8 cellular contexts compared by ENCODE assay signal in genomic region chr17:8123695-8124349, GRCh38. TPM values are rescaled to one million over a fixed set of nuclear protein-coding genes. Genes with fewer than 3 reads are reported as not detected.
DNase-seq lines count a peak whose midpoint lies in the region; ATAC-seq and TF ChIP-seq lines count a peak whose summit lies in the region.

HES7 (minus strand) TSS chr17:8124106; CDS start chr17:8124084, 22 bp downstream.

- DNase-seq in BJ (ENCODE audit: low read depth) (no peak), left lung (peak in 1 of 2 donors; percentile 60), upper lobe of right lung (no peak), COR-L47 (lab: John Stamatoyannopoulos, UW) (no peak), SIG-M5 treated with dmso at 0.1 percent for 504 hours (lab: John Stamatoyannopoulos, UW; ENCODE audit: unreplicated experiment) (no peak)
- DNase-seq in activated naive CD4-positive, alpha-beta T cell treated with anti-CD3 and anti-CD28 coated beads, Interleukin-2, amount 50 U/mL, for 72 hours (ENCODE audit: low spot score in 2 of 2), result peak in 1 of 2 donors; percentile 24

- POLR2A ChIA-PET in BJ (lab: Charles Lee) (no interaction called here), HEK293 (lab: Yijun Ruan, JAX) (interaction anchor here (0.8 to 3.5 kb wide), 10 partner anchors 16 to 172 kb away, joined by 3 to 27 read pairs (median 4); partner anchors contain the start of genes AURKB, BORCS6 and SLC25A35)

- H3K27ac ChIP-seq in HEK293 (ENCODE audit: extremely low read depth, low read depth, low read length) (peak within 1 kb of the TSS; percentile 21; the same call in 1 of the 2 replicates), left lung (no peak within 1 kb of the TSS), upper lobe of right lung (no peak within 1 kb of the TSS)

- TF ChIP-seq CTCF in BJ (IDR thresholded peaks at IDR 0.05; ENCODE audit: insufficient read depth, low read depth, low read length) (no peak), HEK293 (tag by site-specific recombination; IDR thresholded peaks at IDR 0.05) (no peak), left lung (IDR thresholded peaks at IDR 0.05) (no peak), upper lobe of right lung (IDR thresholded peaks at IDR 0.05) (no peak)

- H3K27ac Mint-ChIP-seq in activated naive CD4-positive, alpha-beta T cell treated with anti-CD3 and anti-CD28 coated beads, Interleukin-2, amount 50 U/mL, for 72 hours, result peak within 1 kb of the TSS; percentile 99 to 100

- H3K4me1 ChIP-seq in HEK293 (ENCODE audit: control insufficient read depth, insufficient read depth, low read length), result peaks cover 14% of the 10 kb centered on the region
- peaks cover 37 to 86% of the 10 kb centered on the region in 2 donors for H3K4me1 ChIP-seq in left lung
- H3K4me1 ChIP-seq in upper lobe of right lung, result peaks cover 66% of the 10 kb centered on the region

- no peaks in the 10 kb centered on the region for H3K9me3 ChIP-seq in HEK293 (ENCODE audit: control insufficient read depth, insufficient read depth, low read depth, low read length)
- H3K9me3 ChIP-seq in left lung, result no peaks in the 10 kb centered on the region
- no peaks in the 10 kb centered on the region for H3K9me3 ChIP-seq in upper lobe of right lung

- ATAC-seq in activated naive CD4-positive, alpha-beta T cell treated with anti-CD3 and anti-CD28 coated beads, Interleukin-2, amount 50 U/mL, for 72 hours, result no peak
- no peak for ATAC-seq in left lung
- no peak for ATAC-seq in upper lobe of right lung
- no peak for ATAC-seq in HG03354 (IDR thresholded peaks at IDR 0.05; ENCODE audit: poor library complexity, severe bottlenecking, unreplicated experiment)

- no peaks in the 10 kb centered on the region for H3K9me3 Mint-ChIP-seq in activated naive CD4-positive, alpha-beta T cell treated with anti-CD3 and anti-CD28 coated beads, Interleukin-2, amount 50 U/mL, for 72 hours

- CTCF ChIA-PET in BJ (lab: Yijun Ruan, JAX) (interaction anchor here (0.7 to 2.4 kb wide), 9 partner anchors 11 to 260 kb away, joined by 3 to 8 read pairs (median 4); no protein-coding TSS in a partner anchor), HEK293 (lab: Yijun Ruan, JAX) (interaction anchor here (0.6 to 4.1 kb wide), 11 partner anchors 10 to 260 kb away, joined by 3 to 33 read pairs (median 4); no protein-coding TSS in a partner anchor)

- H3K4me3 ChIP-seq in BJ (ENCODE audit: low read depth, low read length), result peak within 1 kb of the TSS; percentile 59
- peak within 1 kb of the TSS; percentile 70 for H3K4me3 ChIP-seq in HEK293 (ENCODE audit: low read depth, low read length)
- H3K4me3 ChIP-seq in left lung, result peak within 1 kb of the TSS; percentile 33 to 49
- H3K4me3 ChIP-seq in upper lobe of right lung, result peak within 1 kb of the TSS; percentile 67

- intact Hi-C loops in left lung (cut with DNase I) (loop anchor here in 1 of 2 donors (10.0 kb wide), 1 partner anchor 61 kb away; no protein-coding TSS in a partner anchor), upper lobe of right lung (cut with DNase I) (loop anchor here (5.0 kb wide), 1 partner anchor 63 kb away; no protein-coding TSS in a partner anchor)

- H3K36me3 Mint-ChIP-seq in activated naive CD4-positive, alpha-beta T cell treated with anti-CD3 and anti-CD28 coated beads, Interleukin-2, amount 50 U/mL, for 72 hours, result peaks cover 8 to 19% of the 10 kb centered on the region in 2 donors

- H3K27me3 ChIP-seq in BJ (ENCODE audit: control insufficient read depth, insufficient read depth, low read length) (no peaks in the 10 kb centered on the region; the same call in 1 of the 2 replicates), left lung (peaks cover 28 to 86% of the 10 kb centered on the region in 2 donors), upper lobe of right lung (peaks cover 22% of the 10 kb centered on the region)

- H3K36me3 ChIP-seq in BJ (ENCODE audit: control insufficient read depth, insufficient read depth, low read length), result no peaks in the 10 kb centered on the region
- H3K36me3 ChIP-seq in HEK293 (ENCODE audit: control insufficient read depth in 2 of 2, insufficient read depth in 1 of 2, low read length in 2 of 2), result no peaks in the 10 kb centered on the region
- H3K36me3 ChIP-seq in left lung, result no peaks in the 10 kb centered on the region
- no peaks in the 10 kb centered on the region for H3K36me3 ChIP-seq in upper lobe of right lung

TF ChIP-seq in HEK293, 187 proteins besides CTCF, POLR2A, EP300 and RAD21 (continues in another document):
- no peak for TF ChIP-seq ZNF311 (tag by site-specific recombination; IDR thresholded peaks at IDR 0.05; ENCODE audit: borderline replicate concordance)
- no peak for TF ChIP-seq ZNF292 (tag by site-specific recombination; IDR thresholded peaks at IDR 0.05; ENCODE audit: borderline replicate concordance, low read depth)
- TF ChIP-seq PRDM4 (tag by site-specific recombination; IDR thresholded peaks at IDR 0.05), result no peak
- no peak for TF ChIP-seq GLI2 (tag by site-specific recombination; IDR thresholded peaks at IDR 0.05; ENCODE audit: borderline replicate concordance, low read depth)
- no peak for TF ChIP-seq YY1 (tag by site-specific recombination; IDR thresholded peaks at IDR 0.05)
- TF ChIP-seq ZNF211 (tag by site-specific recombination; IDR thresholded peaks at IDR 0.05; ENCODE audit: low read depth), result no peak
- peak; percentile 70 for TF ChIP-seq KLF1 (tag by site-specific recombination; IDR thresholded peaks at IDR 0.05)
- peak; percentile 8; the same call in 1 of the 2 replicates for TF ChIP-seq ZNF596 (tag by site-specific recombination; IDR thresholded peaks at IDR 0.05)
- no peak for TF ChIP-seq ATF2 (tag by site-specific recombination; IDR thresholded peaks at IDR 0.05; ENCODE audit: low read depth)
- TF ChIP-seq KLF9 (tag by site-specific recombination; IDR thresholded peaks at IDR 0.05; ENCODE audit: low read depth), result peak; percentile 90
- TF ChIP-seq, protein P1, sequence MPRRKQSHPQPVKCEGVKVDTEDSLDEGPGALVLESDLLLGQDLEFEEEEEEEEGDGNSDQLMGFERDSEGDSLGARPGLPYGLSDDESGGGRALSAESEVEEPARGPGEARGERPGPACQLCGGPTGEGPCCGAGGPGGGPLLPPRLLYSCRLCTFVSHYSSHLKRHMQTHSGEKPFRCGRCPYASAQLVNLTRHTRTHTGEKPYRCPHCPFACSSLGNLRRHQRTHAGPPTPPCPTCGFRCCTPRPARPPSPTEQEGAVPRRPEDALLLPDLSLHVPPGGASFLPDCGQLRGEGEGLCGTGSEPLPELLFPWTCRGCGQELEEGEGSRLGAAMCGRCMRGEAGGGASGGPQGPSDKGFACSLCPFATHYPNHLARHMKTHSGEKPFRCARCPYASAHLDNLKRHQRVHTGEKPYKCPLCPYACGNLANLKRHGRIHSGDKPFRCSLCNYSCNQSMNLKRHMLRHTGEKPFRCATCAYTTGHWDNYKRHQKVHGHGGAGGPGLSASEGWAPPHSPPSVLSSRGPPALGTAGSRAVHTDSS (tag by site-specific recombination; IDR thresholded peaks at IDR 0.05), result no peak
- peak; percentile 43; the same call in 1 of the 2 replicates for TF ChIP-seq ZFP69B (tag by site-specific recombination; IDR thresholded peaks at IDR 0.05)
- TF ChIP-seq ZNF571 (tag by site-specific recombination; IDR thresholded peaks at IDR 0.05), result no peak
- no peak for TF ChIP-seq ZNF324 (tag by site-specific recombination; IDR thresholded peaks at IDR 0.05)

RNA-seq across cellular contexts. Expression of gene HES7, which starts in this region (rescaled TPM):
- polyA plus RNA-seq in BJ (2011; rRNA removed), result not detected in 2 replicates
- polyA minus RNA-seq in BJ (2011; rRNA and poly(A)+ RNA removed), result 0.09 TPM in 1 of 2 replicates, not detected in the other
- total RNA-seq in activated naive CD4-positive, alpha-beta T cell treated with anti-CD3 and anti-CD28 coated beads, Interleukin-2, amount 50 U/mL, for 72 hours, result 10 to 100 TPM in 1 of 2 donors, 1 to 10 TPM in 1; 7.5 to 10.7 TPM
- total RNA-seq in left lung (under 1 TPM in 1 of 2 donors, not detected in 1; 0.52 TPM), upper lobe of right lung (not detected)
